In the genomic region with DNA sequence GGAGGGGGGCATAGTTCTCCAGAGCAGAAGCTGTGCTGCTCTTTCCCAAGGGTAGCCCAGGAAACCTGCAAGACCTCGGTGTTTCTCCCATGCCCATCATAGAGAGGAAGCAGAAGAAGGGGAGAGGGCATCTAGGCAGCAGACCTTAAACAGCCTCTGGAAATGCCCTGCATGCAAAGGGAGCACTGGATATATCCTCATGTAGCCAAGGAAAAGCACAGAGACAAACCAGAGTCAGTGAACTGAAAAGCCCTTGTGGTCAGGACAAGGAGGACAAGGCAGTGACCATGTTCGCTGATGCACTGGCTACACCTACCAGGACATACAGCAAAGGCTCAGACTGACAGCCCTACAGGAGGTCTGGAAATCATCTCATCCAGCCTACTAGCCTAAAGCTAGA, we compare ENCODE assay signal across 23 cellular contexts. TPM values are rescaled to one million over a fixed set of nuclear protein-coding genes. Genes with fewer than 3 reads are reported as not detected.
A peak's percentile ranks its signal among the peaks of the same experiment; 100 is the strongest.
DNase-seq lines count a peak whose midpoint lies in the region; ATAC-seq and TF ChIP-seq lines count a peak whose summit lies in the region.
"Had no signal": no experiment of that assay in that cellular context is flagged by ENCODE, and none has a peak within 500 bp of the region (broad histone marks: within the 10 kb centered on the region; RNA-seq: fewer than 3 reads in every experiment).

No MANE protein-coding gene starts in this region.

- H3K9ac ChIP-seq in iPS-20b (ENCODE audit: low read depth, low read length), result peak overlapping the region; percentile 56; the same call in 1 of the 2 replicates

- no peak for DNase-seq in activated CD4-positive, alpha-beta T cell treated with anti-CD3 and anti-CD28 coated beads, Interleukin-2, amount 10 ng/mL, durations not matched to agents 24 days and 14 days
- no peak for DNase-seq in activated CD4-positive, alpha-beta T cell treated with anti-CD3 and anti-CD28 coated beads, Interleukin-2, amount 50 U/mL, for 48 hours
- DNase-seq in OCI-M1 (lab: John Stamatoyannopoulos, UW) (peak; percentile 79), type B pancreatic cell (ENCODE audit: extremely low spot score, unreplicated experiment) (no peak)
- DNase-seq in stimulated activated CD4-positive, alpha-beta T cell treated with anti-CD3 and anti-CD28 coated beads, Interleukin-4, amount 100 ng/mL, for 4 hours, result no peak
- DNase-seq: activated CD4-positive, alpha-beta memory T cell treated with anti-CD3 and anti-CD28 coated beads, Interleukin-2, amount 10 ng/mL, durations not matched to agents 7 days and 5 days; H7; heart left ventricle; NCI-H2107; NCI-H82; retina; Right ventricle myocardium superior; stimulated activated CD4-positive, alpha-beta T cell treated with anti-CD3 and anti-CD28 coated beads, Interleukin-1b, Interleukin-23, amount 100 ng/mL, for 48 hours; stimulated activated CD8-positive, alpha-beta memory T cell treated with anti-CD3 and anti-CD28 coated beads, Interleukin-4, amount 100 ng/mL, for 48 hours; T1000; transverse colon had no signal

- peaks cover 17% of the 10 kb centered on the region for H3K4me1 ChIP-seq in iPS-20b (ENCODE audit: insufficient read depth, low read length)
- H3K4me1 ChIP-seq: ascending aorta had no signal

- no peaks in the 10 kb centered on the region for H3K36me3 ChIP-seq in iPS-20b (ENCODE audit: insufficient read depth, low read depth, low read length)
- H3K36me3 ChIP-seq: ascending aorta, heart left ventricle, transverse colon had no signal

- H3K27ac ChIP-seq in iPS-20b (ENCODE audit: low read length), result peak overlapping the region; percentile 16
- H3K27ac ChIP-seq: ascending aorta, heart left ventricle, HL-60, transverse colon had no signal

- no peaks in the 10 kb centered on the region for H3K27me3 ChIP-seq in iPS-20b (ENCODE audit: insufficient read depth, low read length)
- H3K27me3 ChIP-seq: ascending aorta had no signal

- H3K27ac Mint-ChIP-seq in activated CD4-positive, alpha-beta T cell treated with anti-CD3 and anti-CD28 coated beads, Interleukin-2, amount 10 ng/mL, durations not matched to agents 24 days and 14 days, result peak overlapping the region; percentile 52
- no peak overlapping the region for H3K27ac Mint-ChIP-seq in type B pancreatic cell
- H3K27ac Mint-ChIP-seq: activated CD4-positive, alpha-beta memory T cell treated with anti-CD3 and anti-CD28 coated beads, Interleukin-2, amount 10 ng/mL, durations not matched to agents 7 days and 5 days; activated T-helper 2 cell treated with anti-CD3 and anti-CD28 coated beads, Interferon-gamma antibody, Interleukin-2, Interleukin-4, amounts not matched to agents 10 μg/mL and 5 μg/mL and 100 μg/mL, durations not matched to agents 14 hours and 24 hours and 36 hours had no signal

- no peak overlapping the region for H3K4me3 ChIP-seq in iPS-20b (ENCODE audit: low read length)
- H3K4me3 ChIP-seq: ascending aorta, heart left ventricle, transverse colon had no signal

- H3K27me3 Mint-ChIP-seq in activated CD4-positive, alpha-beta T cell treated with anti-CD3 and anti-CD28 coated beads, Interleukin-2, amount 10 ng/mL, durations not matched to agents 24 days and 14 days, result peaks cover 21% of the 10 kb centered on the region
- peaks cover 3% of the 10 kb centered on the region for H3K27me3 Mint-ChIP-seq in type B pancreatic cell

- intact Hi-C loops in activated CD4-positive, alpha-beta T cell treated with anti-CD3 and anti-CD28 coated beads, Interleukin-2, amount 10 ng/mL, durations not matched to agents 24 days and 14 days (cut with micrococcal nuclease), result loop anchor here (1.0 to 5.0 kb wide), 4 partner anchors 119 to 1769 kb away; partner anchors contain the start of gene LMO7

- H3K4me3 Mint-ChIP-seq in activated CD4-positive, alpha-beta T cell treated with anti-CD3 and anti-CD28 coated beads, Interleukin-2, amount 10 ng/mL, durations not matched to agents 24 days and 14 days, result no peak overlapping the region
- no peak overlapping the region for H3K4me3 Mint-ChIP-seq in type B pancreatic cell
- H3K4me3 Mint-ChIP-seq: activated CD4-positive, alpha-beta memory T cell treated with anti-CD3 and anti-CD28 coated beads, Interleukin-2, amount 10 ng/mL, durations not matched to agents 7 days and 5 days had no signal

- H3K9me3 Mint-ChIP-seq in activated CD4-positive, alpha-beta T cell treated with anti-CD3 and anti-CD28 coated beads, Interleukin-2, amount 10 ng/mL, durations not matched to agents 24 days and 14 days, result no peaks in the 10 kb centered on the region
- H3K9me3 Mint-ChIP-seq in type B pancreatic cell, result no peaks in the 10 kb centered on the region
- H3K9me3 Mint-ChIP-seq: activated CD4-positive, alpha-beta memory T cell treated with anti-CD3 and anti-CD28 coated beads, Interleukin-2, amount 10 ng/mL, durations not matched to agents 7 days and 5 days; activated T-helper 2 cell treated with anti-CD3 and anti-CD28 coated beads, Interferon-gamma antibody, Interleukin-2, Interleukin-4, amounts not matched to agents 10 μg/mL and 5 μg/mL and 100 μg/mL, durations not matched to agents 14 hours and 24 hours and 36 hours had no signal

- no peak for ATAC-seq in HG03159 (IDR thresholded peaks at IDR 0.05; ENCODE audit: unreplicated experiment)
- no peak for ATAC-seq in HG03135 (IDR thresholded peaks at IDR 0.05; ENCODE audit: unreplicated experiment)
- ATAC-seq: esophagus mucosa, heart left ventricle had no signal

- peak; percentile 49 for TF ChIP-seq CTCF in type B pancreatic cell (conservative IDR thresholded peaks at IDR 0.05)

- H3K9me3 ChIP-seq in iPS-20b (ENCODE audit: insufficient read depth, low read depth, low read length), result no peaks in the 10 kb centered on the region
- H3K9me3 ChIP-seq: ascending aorta, heart left ventricle, transverse colon had no signal

- H3K4me1 Mint-ChIP-seq in activated CD4-positive, alpha-beta T cell treated with anti-CD3 and anti-CD28 coated beads, Interleukin-2, amount 10 ng/mL, durations not matched to agents 24 days and 14 days, result peaks cover 41% of the 10 kb centered on the region
- peaks cover 3% of the 10 kb centered on the region for H3K4me1 Mint-ChIP-seq in type B pancreatic cell (ENCODE audit: unreplicated experiment)

- H3K36me3 Mint-ChIP-seq in activated CD4-positive, alpha-beta T cell treated with anti-CD3 and anti-CD28 coated beads, Interleukin-2, amount 10 ng/mL, durations not matched to agents 24 days and 14 days (ENCODE audit: low read depth), result no peaks in the 10 kb centered on the region
- H3K36me3 Mint-ChIP-seq in type B pancreatic cell, result no peaks in the 10 kb centered on the region

RNA-seq across cellular contexts. Expression of gene TBC1D4, which starts 4.2 kb away (rescaled TPM):
- 72.3 and 77.0 TPM in 2 replicates for total RNA-seq in activated CD4-positive, alpha-beta T cell treated with anti-CD3 and anti-CD28 coated beads, Interleukin-2, amount 10 ng/mL, durations not matched to agents 24 days and 14 days
- 47.1 and 47.2 TPM in 2 replicates for total RNA-seq in type B pancreatic cell (ENCODE audit: low replicate concordance)

RNA-seq across cellular contexts. Expression of gene COMMD6, which starts 51.5 kb away (rescaled TPM):
- total RNA-seq in activated CD4-positive, alpha-beta T cell treated with anti-CD3 and anti-CD28 coated beads, Interleukin-2, amount 10 ng/mL, durations not matched to agents 24 days and 14 days, result 100 and 108 TPM in 2 replicates
- 161 and 171 TPM in 2 replicates for total RNA-seq in type B pancreatic cell (ENCODE audit: low replicate concordance)
